ENCODE assay signal across 8 cellular contexts in genomic region chr5:132389453-132390286, GRCh38. TPM values are rescaled to one million over a fixed set of nuclear protein-coding genes. Genes with fewer than 3 reads are reported as not detected.
DNase-seq lines count a peak whose midpoint lies in the region; FAIRE-seq and TF ChIP-seq lines count a peak whose summit lies in the region.

No MANE protein-coding gene starts in this region.

- peaks cover 8 to 10% of the 10 kb centered on the region in 2 donors for H3K36me3 ChIP-seq in muscle layer of duodenum (ENCODE audit: control insufficient read depth in 1 of 2, insufficient read depth in 2 of 2, low read length in 2 of 2)

- H3K9me3 ChIP-seq in muscle layer of duodenum (ENCODE audit: control insufficient read depth in 1 of 2, low read length in 2 of 2) = no peaks in the 10 kb centered on the region

- H3K4me1 Mint-ChIP-seq in activated T-helper 1 cell treated with anti-CD3 and anti-CD28 coated beads, Interleukin-12 subunit alpha, Interleukin-12 subunit beta, Interleukin-2, Interleukin-4 antibody, amounts not matched to agents 30 ng/mL and 10 ng/mL and 1 ng/mL, durations not matched to agents 14 hours and 24 hours and 36 hours (ENCODE audit: low read depth) = peaks cover 85% of the 10 kb centered on the region

- peaks cover 44 to 62% of the 10 kb centered on the region in 2 donors for H3K4me1 ChIP-seq in muscle layer of duodenum (ENCODE audit: control insufficient read depth in 1 of 2, insufficient read depth in 2 of 2, low read length in 2 of 2)

- H3K4me3 Mint-ChIP-seq in activated T-helper 1 cell treated with anti-CD3 and anti-CD28 coated beads, Interleukin-12 subunit alpha, Interleukin-12 subunit beta, Interleukin-2, Interleukin-4 antibody, amounts not matched to agents 30 ng/mL and 10 ng/mL and 1 ng/mL, durations not matched to agents 14 hours and 24 hours and 36 hours = no peak overlapping the region

- H3K27me3 Mint-ChIP-seq in activated T-helper 1 cell treated with anti-CD3 and anti-CD28 coated beads, Interleukin-12 subunit alpha, Interleukin-12 subunit beta, Interleukin-2, Interleukin-4 antibody, amounts not matched to agents 30 ng/mL and 10 ng/mL and 1 ng/mL, durations not matched to agents 14 hours and 24 hours and 36 hours (ENCODE audit: insufficient read depth) = no peaks in the 10 kb centered on the region

- H3K4me3 ChIP-seq in AG09309 (ENCODE audit: control insufficient read depth, low read depth, low read length) (no peak overlapping the region), muscle layer of duodenum (ENCODE audit: low read depth in 1 of 2, low read length in 2 of 2) (peak overlapping the region in 1 of 2 donors; percentile 25)

- no peaks in the 10 kb centered on the region for H3K9me3 Mint-ChIP-seq in activated T-helper 1 cell treated with anti-CD3 and anti-CD28 coated beads, Interleukin-12 subunit alpha, Interleukin-12 subunit beta, Interleukin-2, Interleukin-4 antibody, amounts not matched to agents 30 ng/mL and 10 ng/mL and 1 ng/mL, durations not matched to agents 14 hours and 24 hours and 36 hours

- peaks cover 6% of the 10 kb centered on the region for H3K36me3 Mint-ChIP-seq in activated T-helper 1 cell treated with anti-CD3 and anti-CD28 coated beads, Interleukin-12 subunit alpha, Interleukin-12 subunit beta, Interleukin-2, Interleukin-4 antibody, amounts not matched to agents 30 ng/mL and 10 ng/mL and 1 ng/mL, durations not matched to agents 14 hours and 24 hours and 36 hours (ENCODE audit: low read depth)

- H3K27ac Mint-ChIP-seq in activated T-helper 1 cell treated with anti-CD3 and anti-CD28 coated beads, Interleukin-12 subunit alpha, Interleukin-12 subunit beta, Interleukin-2, Interleukin-4 antibody, amounts not matched to agents 30 ng/mL and 10 ng/mL and 1 ng/mL, durations not matched to agents 14 hours and 24 hours and 36 hours = no peak overlapping the region

- intact Hi-C loops in activated T-helper 1 cell treated with anti-CD3 and anti-CD28 coated beads, Interleukin-12 subunit alpha, Interleukin-12 subunit beta, Interleukin-2, Interleukin-4 antibody, amounts not matched to agents 30 ng/mL and 10 ng/mL and 1 ng/mL, durations not matched to agents 14 hours and 24 hours and 36 hours (cut with micrococcal nuclease) = loop anchor here (5.0 kb wide), 1 partner anchor 212 kb away; no protein-coding TSS in a partner anchor

- no peaks in the 10 kb centered on the region for H3K27me3 ChIP-seq in muscle layer of duodenum (ENCODE audit: low read depth, low read length)

- FAIRE-seq in HTR-8/SVneo (lab: Jason Lieb, UNC) = peak; percentile 99

- no peak for TF ChIP-seq CTCF in AG09309 (IDR thresholded peaks at IDR 0.05; ENCODE audit: control insufficient read depth, insufficient read depth, low read depth, low read length, missing control alignments)

- H3K27ac ChIP-seq in muscle layer of duodenum (ENCODE audit: low read length) = peak overlapping the region; percentile 90

- DNase-seq in AG09309 (ENCODE audit: low read depth) (peak; percentile 99), HTR-8/SVneo (ENCODE audit: insufficient read length, low spot score) (peak; percentile 96), brain pericyte (ENCODE audit: low read depth, low spot score) (peak; percentile 96), HUDEP-2 (lab: John Stamatoyannopoulos, UW; ENCODE audit: unreplicated experiment in 76 of 76) (no peak), DMS153 treated with DMSO at 0.1 percent for 48 hours (lab: John Stamatoyannopoulos, UW; ENCODE audit: unreplicated experiment) (no peak), DMS 273 treated with DMSO at 0.1 percent for 48 hours (lab: John Stamatoyannopoulos, UW) (no peak)
- no peak for DNase-seq in activated T-helper 1 cell treated with anti-CD3 and anti-CD28 coated beads, Interleukin-12 subunit alpha, Interleukin-12 subunit beta, Interleukin-2, Interleukin-4 antibody, amounts not matched to agents 30 ng/mL and 10 ng/mL and 1 ng/mL, durations not matched to agents 14 hours and 24 hours and 36 hours (ENCODE audit: low spot score)

RNA-seq across cellular contexts. Expression of gene SLC22A5, which starts 20.2 kb away (rescaled TPM):
- total RNA-seq in activated T-helper 1 cell treated with anti-CD3 and anti-CD28 coated beads, Interleukin-12 subunit alpha, Interleukin-12 subunit beta, Interleukin-2, Interleukin-4 antibody, amounts not matched to agents 30 ng/mL and 10 ng/mL and 1 ng/mL, durations not matched to agents 14 hours and 24 hours and 36 hours = 4.3 and 6.2 TPM in 2 replicates

Comparison
In these comparisons a context has a peak if more than half of its experiments do, and no peak if none do; other contexts are left out.
1. DNase-seq: peak in AG09309 (single experiment), HTR-8/SVneo (single experiment) and brain pericyte (single experiment); none in HUDEP-2 (0 of 76), DMS153 treated with DMSO at 0.1 percent for 48 hours (single experiment), DMS 273 treated with DMSO at 0.1 percent for 48 hours (single experiment) and activated T-helper 1 cell treated with anti-CD3 and anti-CD28 coated beads, Interleukin-12 subunit alpha, Interleukin-12 subunit beta, Interleukin-2, Interleukin-4 antibody, amounts not matched to agents 30 ng/mL and 10 ng/mL and 1 ng/mL, durations not matched to agents 14 hours and 24 hours and 36 hours (single experiment).